Comparison of ENCODE assay signal across 19 cellular contexts in the genomic region with DNA sequence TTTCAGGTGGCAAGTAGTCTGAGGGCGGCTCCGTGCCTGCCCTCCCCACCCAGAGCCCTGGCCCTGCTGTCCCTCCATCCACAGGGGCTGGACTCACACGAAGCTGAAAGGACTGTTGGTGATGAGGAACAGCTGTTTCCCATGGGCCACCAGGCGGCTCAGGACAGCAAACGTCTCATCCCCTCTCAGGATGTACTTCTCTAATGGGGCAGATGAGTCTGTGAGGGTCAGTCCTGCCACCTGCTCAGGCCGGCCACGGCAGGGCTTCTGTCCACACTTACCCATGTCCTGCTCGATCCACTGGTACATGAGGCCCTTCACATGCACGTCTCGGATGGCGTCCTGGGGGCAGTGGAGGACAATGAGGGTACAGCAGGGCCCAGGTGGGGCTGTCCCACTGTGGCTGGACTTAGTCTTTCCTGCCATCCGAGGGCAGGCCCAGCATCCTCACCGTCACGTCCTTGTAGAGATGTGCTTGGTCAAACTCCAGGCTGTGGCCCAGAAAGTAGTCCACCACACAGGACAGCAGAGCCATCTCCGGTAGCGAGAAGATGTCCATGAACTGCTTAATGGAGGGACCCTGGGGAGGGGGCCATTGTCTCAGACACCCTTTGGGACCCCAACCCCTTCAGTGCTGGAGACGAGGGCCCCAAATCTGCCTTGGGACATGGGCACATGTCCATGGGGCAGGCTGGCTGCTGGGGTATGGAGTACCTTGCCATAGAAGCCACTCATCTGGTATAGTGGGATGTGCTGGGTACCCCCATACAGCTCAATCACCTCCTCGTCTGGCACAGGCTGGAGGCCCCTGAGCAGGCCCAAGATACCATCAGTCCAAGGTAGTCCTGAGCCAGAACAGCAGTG. TPM values are rescaled to one million over a fixed set of nuclear protein-coding genes. Genes with fewer than 3 reads are reported as not detected.
DNase-seq lines count a peak whose midpoint lies in the region; ATAC-seq and TF ChIP-seq lines count a peak whose summit lies in the region.
"Had no signal": no experiment of that assay in that cellular context is flagged by ENCODE, and none has a peak within 500 bp of the region (broad histone marks: within the 10 kb centered on the region; RNA-seq: fewer than 3 reads in every experiment).

No MANE protein-coding gene starts in this region.

- H3K4me1 Mint-ChIP-seq in WTC11 = peaks cover 8% of the 10 kb centered on the region

- H3K27ac ChIP-seq in left lung (peak overlapping the region in 1 of 2 donors; percentile 81), sigmoid colon (no peak overlapping the region)

- no peaks in the 10 kb centered on the region; the same call in 1 of the 2 replicates for H3K27me3 Mint-ChIP-seq in WTC11 (ENCODE audit: low read depth)

- H3K9me3 Mint-ChIP-seq in WTC11 = no peaks in the 10 kb centered on the region
- H3K9me3 Mint-ChIP-seq: activated T-helper 1 cell treated with anti-CD3 and anti-CD28 coated beads, Interleukin-12 subunit alpha, Interleukin-12 subunit beta, Interleukin-2, Interleukin-4 antibody, amounts not matched to agents 30 ng/mL and 10 ng/mL and 1 ng/mL, durations not matched to agents 14 hours and 24 hours and 36 hours had no signal

- H3K4me3 Mint-ChIP-seq in WTC11 = no peak overlapping the region
- H3K4me3 Mint-ChIP-seq: activated T-helper 1 cell treated with anti-CD3 and anti-CD28 coated beads, Interleukin-12 subunit alpha, Interleukin-12 subunit beta, Interleukin-2, Interleukin-4 antibody, amounts not matched to agents 30 ng/mL and 10 ng/mL and 1 ng/mL, durations not matched to agents 14 hours and 24 hours and 36 hours had no signal

- CTCF ChIA-PET in WTC11 (lab: Charles Lee) = no interaction called here

- TF ChIP-seq POLR2A in sigmoid colon (IDR thresholded peaks at IDR 0.05) = no peak

- H3K36me3 ChIP-seq in left lung (peaks cover 0 to 46% of the 10 kb centered on the region in 2 donors), sigmoid colon (peaks cover 0 to 31% (median 7%) of the 10 kb centered on the region in 4 donors)

- no peak overlapping the region for H3K27ac Mint-ChIP-seq in WTC11
- H3K27ac Mint-ChIP-seq: activated T-helper 1 cell treated with anti-CD3 and anti-CD28 coated beads, Interleukin-12 subunit alpha, Interleukin-12 subunit beta, Interleukin-2, Interleukin-4 antibody, amounts not matched to agents 30 ng/mL and 10 ng/mL and 1 ng/mL, durations not matched to agents 14 hours and 24 hours and 36 hours had no signal

- POLR2A ChIA-PET in WTC11 (lab: Charles Lee) = no interaction called here

- 88 to 93% methylated on average over 18 of the region's 18 CpGs for WGBS in sigmoid colon, 2 donors

- DNase-seq in activated CD8-positive, alpha-beta memory T cell treated with anti-CD3 and anti-CD28 coated beads, Interleukin-2, amount 50 U/mL, for 4 hours = peak; percentile 11
- DNase-seq in activated CD8-positive, alpha-beta memory T cell treated with anti-CD3 and anti-CD28 coated beads, Interleukin-2, amount 50 U/mL, for 48 hours = no peak
- DNase-seq in WTC11 (ENCODE audit: low spot score) (peak; percentile 7), left lung (peak; percentile 28 to 67), sigmoid colon (peak; percentile 58), NCI-H1048 (lab: John Stamatoyannopoulos, UW) (no peak), islet precursor cell (no peak)
- DNase-seq: activated CD4-positive, alpha-beta T cell treated with anti-CD3 and anti-CD28 coated beads, Interleukin-2, amount 50 U/mL, for 4 hours; effector memory CD4-positive, alpha-beta T cell; midbrain; NCI-H1436 treated with DMSO at 0.1 percent for 48 hours; nucleus accumbens had no signal

- H3K27me3 ChIP-seq in left lung = peaks cover 0 to 11% of the 10 kb centered on the region in 2 donors
- no peaks in the 10 kb centered on the region for H3K27me3 ChIP-seq in sigmoid colon
- H3K27me3 ChIP-seq: adrenal gland, cardiac muscle cell, heart right ventricle, thyroid gland had no signal

- ATAC-seq in WTC11 = no peak
- ATAC-seq in left lung = no peak
- no peak for ATAC-seq in HG03175 (IDR thresholded peaks at IDR 0.05; ENCODE audit: unreplicated experiment)
- ATAC-seq: heart right ventricle had no signal

- TF ChIP-seq CTCF in WTC11 (IDR thresholded peaks at IDR 0.05) = no peak
- no peak for TF ChIP-seq CTCF in left lung (IDR thresholded peaks at IDR 0.05)
- TF ChIP-seq CTCF in sigmoid colon (IDR thresholded peaks at IDR 0.05) = no peak

- no peak for TF ChIP-seq EP300 in sigmoid colon (IDR thresholded peaks at IDR 0.05)

- H3K9me3 ChIP-seq in left lung = no peaks in the 10 kb centered on the region
- no peaks in the 10 kb centered on the region for H3K9me3 ChIP-seq in sigmoid colon
- H3K9me3 ChIP-seq: adrenal gland, heart right ventricle, thyroid gland had no signal

- H3K36me3 Mint-ChIP-seq in WTC11 = peaks cover 38% of the 10 kb centered on the region

- no peak overlapping the region for H3K4me3 ChIP-seq in left lung
- no peak overlapping the region for H3K4me3 ChIP-seq in sigmoid colon
- H3K4me3 ChIP-seq: adrenal gland, cardiac muscle cell, heart right ventricle, smooth muscle cell, thyroid gland had no signal

- H3K4me1 ChIP-seq in left lung = peaks cover 46 to 65% of the 10 kb centered on the region in 2 donors
- H3K4me1 ChIP-seq in sigmoid colon = peaks cover 0 to 23% (median 9%) of the 10 kb centered on the region in 4 donors

- intact Hi-C loops in left lung (cut with DNase I) (no loop called here), sigmoid colon (cut with DNase I) (no loop called here)

TF ChIP-seq in WTC11, 78 proteins besides CTCF, POLR2A, EP300 and RAD21:
- 0 out of 2 replicates have a peak, but pooled peaks have one; percentile 11 for TF ChIP-seq FOXP1 (CRISPR knock-in tag; IDR thresholded peaks at IDR 0.05; ENCODE audit: borderline replicate concordance)
- TF ChIP-seq NFATC4 (CRISPR knock-in tag; IDR thresholded peaks at IDR 0.05) = no peak

RNA-seq across cellular contexts. Expression of a gene that starts 5.7 kb away (rescaled TPM):
- total RNA-seq in WTC11 (2021) = 377 to 430 TPM (median 417 TPM) in 3 replicates
- total RNA-seq in left lung = 10 to 100 TPM; 81.8 to 83.1 TPM
- total RNA-seq in sigmoid colon = 10 to 100 TPM; 13.8 to 23.7 (median 17.3) TPM
- 10 to 100 TPM in 2 of 3 donors, 1 to 10 TPM in 1; 9.0 to 32.8 (median 12.9) TPM for polyA plus RNA-seq in sigmoid colon

RNA-seq across cellular contexts. Expression of a gene that starts 8.4 kb away (rescaled TPM):
- total RNA-seq in WTC11 (2021) (30.0 to 37.8 TPM (median 36.4 TPM) in 3 replicates), left lung (10 to 100 TPM; 19.0 to 20.4 TPM), sigmoid colon (1 to 10 TPM in 3 of 4 donors, under 1 TPM in 1; 0.54 to 2.9 (median 1.9) TPM)
- 10 to 100 TPM in 2 of 3 donors, 1 to 10 TPM in 1; 7.8 to 15.6 (median 11.8) TPM for polyA plus RNA-seq in sigmoid colon

RNA-seq across cellular contexts. Expression of a gene that starts 32.8 kb away (rescaled TPM):
- total RNA-seq in WTC11 (2021) (1.9 to 2.6 TPM (median 2.1 TPM) in 3 replicates), left lung (100 to 1,000 TPM; 122 to 334 TPM), sigmoid colon (100 to 1,000 TPM in 3 of 4 donors, 10 to 100 TPM in 1; 92.0 to 138 (median 120) TPM)
- polyA plus RNA-seq in sigmoid colon = 10 to 100 TPM; 18.0 to 63.0 (median 58.5) TPM
- polyA plus RNA-seq: cardiac muscle cell had no signal

Comparison
In these comparisons a context has a peak if more than half of its experiments do, and no peak if none do; other contexts are left out.
1. DNase-seq: peak in activated CD8-positive, alpha-beta memory T cell treated with anti-CD3 and anti-CD28 coated beads, Interleukin-2, amount 50 U/mL, for 4 hours (single experiment), WTC11 (single experiment), left lung (2 of 2) and sigmoid colon (single experiment); none in activated CD8-positive, alpha-beta memory T cell treated with anti-CD3 and anti-CD28 coated beads, Interleukin-2, amount 50 U/mL, for 48 hours (single experiment), NCI-H1048 (single experiment) and islet precursor cell (single experiment).
2. RNA of a gene that starts 32.8 kb away (total RNA-seq): 122 to 334 TPM in left lung and 92.0 to 138 TPM in sigmoid colon; 1.9 to 2.6 TPM in WTC11; every median in the first group is over 10 times any median in the second.